Comparison of ENCODE assay signal across 8 cellular contexts in the genomic region with DNA sequence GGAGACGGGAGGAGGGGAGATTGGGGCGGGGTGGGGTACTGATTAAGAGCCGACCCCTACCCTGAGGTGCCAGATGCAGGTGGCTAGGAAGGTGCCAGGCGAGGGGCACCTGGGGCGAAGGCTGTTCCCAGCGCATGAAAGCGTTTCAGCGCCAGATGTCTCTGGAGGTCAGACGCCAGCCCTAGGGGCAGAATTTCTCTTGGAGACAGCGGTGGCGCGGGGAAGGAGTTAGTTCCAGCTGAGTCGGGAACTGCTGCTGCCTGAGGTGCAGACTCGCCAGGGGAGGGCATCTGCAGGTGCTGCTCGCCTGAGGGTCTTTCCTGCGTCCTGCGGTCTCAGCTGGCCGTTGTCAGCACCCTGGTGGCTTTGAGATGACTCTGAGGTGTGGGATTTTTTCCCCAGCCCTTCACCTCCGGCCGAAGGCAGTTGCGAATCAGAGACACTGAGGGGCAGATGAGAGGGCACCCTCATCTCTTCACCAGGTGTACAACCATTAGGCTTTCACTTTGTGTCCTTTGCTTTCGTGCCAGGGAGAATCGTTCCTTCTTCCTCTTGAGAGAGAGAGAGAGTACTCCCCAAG. TPM values are rescaled to one million over a fixed set of nuclear protein-coding genes. Genes with fewer than 3 reads are reported as not detected.
DNase-seq lines count a peak whose midpoint lies in the region; ATAC-seq, FAIRE-seq and TF ChIP-seq lines count a peak whose summit lies in the region.

No MANE protein-coding gene starts in this region.

- H2AFZ ChIP-seq in HepG2 (ENCODE audit: low read length), result no peak overlapping the region

- H3K79me2 ChIP-seq in HepG2 (ENCODE audit: insufficient read depth, low read length), result no peaks in the 10 kb centered on the region

- TF ChIP-seq RAD21 in Ishikawa (IDR thresholded peaks at IDR 0.05; ENCODE audit: low read depth) (peak; percentile 3; the same call in 1 of the 2 replicates), HepG2 (CRISPR knock-in tag; IDR thresholded peaks at IDR 0.05) (no peak)

- TF ChIP-seq CTCF in chondrocyte (IDR thresholded peaks at IDR 0.05), result peak; percentile 31
- TF ChIP-seq CTCF in HepG2 (CRISPR knock-in tag; IDR thresholded peaks at IDR 0.05), result 0 out of 2 replicates have a peak, but pooled peaks have one; percentile 15

- no peak for TF ChIP-seq POLR2A in HepG2 (IDR thresholded peaks at IDR 0.05; ENCODE audit: insufficient read depth in 1 of 2, low read depth in 2 of 2, low read length in 2 of 2)

- H3K4me1 ChIP-seq in HepG2 (ENCODE audit: insufficient read depth, low read length), result peaks cover 71% of the 10 kb centered on the region

- WGBS in HepG2 (ENCODE audit: low lambda C conversion rate), result 3% methylated on average over 7 of the region's 23 CpGs

- FAIRE-seq in HepG2 (lab: Jason Lieb, UNC), result no peak

- H3K4me1 Mint-ChIP-seq in chondrocyte (ENCODE audit: low read depth), result peaks cover 27% of the 10 kb centered on the region
- H3K4me1 Mint-ChIP-seq in stimulated activated effector memory CD8-positive, alpha-beta T cell treated with anti-CD3 and anti-CD28 coated beads, Interleukin-12 subunit alpha, Interleukin-12 subunit beta, amount 100 ng/mL, for 72 hours, result peaks cover 29% of the 10 kb centered on the region

- H3K9ac ChIP-seq in HepG2 (ENCODE audit: insufficient read depth, low read depth, low read length), result peak overlapping the region; percentile 50; the same call in 1 of the 2 replicates

- no peak overlapping the region for H3K27ac ChIP-seq in HepG2 (ENCODE audit: extremely low read length, insufficient read depth, low read length)

- TF ChIP-seq EP300 in Ishikawa (IDR thresholded peaks at IDR 0.05; ENCODE audit: borderline replicate concordance) (peak; percentile 6; the same call in 1 of the 2 replicates), HepG2 (IDR thresholded peaks at IDR 0.05; ENCODE audit: low read depth in 2 of 2, low read length in 2 of 2) (no peak), HepG2 (CRISPR knock-in tag; IDR thresholded peaks at IDR 0.05; ENCODE audit: borderline replicate concordance) (no peak)

- H3K4me2 ChIP-seq in HepG2 (ENCODE audit: low read depth, low read length), result peak overlapping the region; percentile 91

- no peaks in the 10 kb centered on the region for H4K20me1 ChIP-seq in HepG2 (ENCODE audit: insufficient read depth, low read length)

- peak overlapping the region; percentile 66 to 80 (median 71) for H3K4me3 ChIP-seq in HepG2 (replicated peaks in 1 of 3; ENCODE audit: insufficient read depth in 1 of 3, low read depth in 2 of 3, low read length in 3 of 3)

- peak overlapping the region; percentile 67 for H3K4me3 Mint-ChIP-seq in chondrocyte (ENCODE audit: unreplicated experiment)
- peak overlapping the region; percentile 74 for H3K4me3 Mint-ChIP-seq in stimulated activated effector memory CD8-positive, alpha-beta T cell treated with anti-CD3 and anti-CD28 coated beads, Interleukin-12 subunit alpha, Interleukin-12 subunit beta, amount 100 ng/mL, for 72 hours

- intact Hi-C loops in HepG2 (cut with micrococcal nuclease; ENCODE audit: unreplicated experiment), result no loop called here

- peaks cover 4% of the 10 kb centered on the region for H3K27me3 Mint-ChIP-seq in chondrocyte (ENCODE audit: low read depth)

- no peaks in the 10 kb centered on the region for H3K9me3 ChIP-seq in HepG2 (ENCODE audit: low read length)

- no peaks in the 10 kb centered on the region for H3K9me3 Mint-ChIP-seq in chondrocyte (ENCODE audit: low read depth)
- H3K9me3 Mint-ChIP-seq in stimulated activated effector memory CD8-positive, alpha-beta T cell treated with anti-CD3 and anti-CD28 coated beads, Interleukin-12 subunit alpha, Interleukin-12 subunit beta, amount 100 ng/mL, for 72 hours, result no peaks in the 10 kb centered on the region

- ATAC-seq in HepG2, result peak; percentile 19
- ATAC-seq in stimulated activated effector memory CD8-positive, alpha-beta T cell treated with anti-CD3 and anti-CD28 coated beads, Interleukin-12 subunit alpha, Interleukin-12 subunit beta, amount 100 ng/mL, for 72 hours, result peak; percentile 35

- DNase-seq in activated T-cell treated with anti-CD3 and anti-CD28 coated beads for 4 hours, result peak; percentile 11
- no peak for DNase-seq in activated T-cell treated with anti-CD3 and anti-CD28 coated beads, Interleukin-2, amount 50 U/mL, for 1 hour
- peak; percentile 38 for DNase-seq in SW480 (ENCODE audit: low spot score)
- no peak for DNase-seq in chondrocyte (ENCODE audit: low spot score)
- DNase-seq in HepG2 (ENCODE audit: low spot score), result no peak
- no peak for DNase-seq in stimulated activated effector memory CD8-positive, alpha-beta T cell treated with anti-CD3 and anti-CD28 coated beads, Interleukin-12 subunit alpha, Interleukin-12 subunit beta, amount 100 ng/mL, for 72 hours (ENCODE audit: low spot score in 2 of 2)
- no peak for DNase-seq in GM19240 (ENCODE audit: insufficient read length, low spot score)

- no peaks in the 10 kb centered on the region for H3K36me3 Mint-ChIP-seq in chondrocyte (ENCODE audit: low read depth)
- H3K36me3 Mint-ChIP-seq in stimulated activated effector memory CD8-positive, alpha-beta T cell treated with anti-CD3 and anti-CD28 coated beads, Interleukin-12 subunit alpha, Interleukin-12 subunit beta, amount 100 ng/mL, for 72 hours, result no peaks in the 10 kb centered on the region

- no peaks in the 10 kb centered on the region for H3K36me3 ChIP-seq in HepG2 (replicated peaks in 1 of 2; ENCODE audit: control insufficient read depth in 1 of 2, insufficient read depth in 2 of 2, low read length in 2 of 2)

- no peak overlapping the region for H3K27ac Mint-ChIP-seq in chondrocyte (ENCODE audit: unreplicated experiment)
- H3K27ac Mint-ChIP-seq in stimulated activated effector memory CD8-positive, alpha-beta T cell treated with anti-CD3 and anti-CD28 coated beads, Interleukin-12 subunit alpha, Interleukin-12 subunit beta, amount 100 ng/mL, for 72 hours, result peak overlapping the region; percentile 17

- in situ Hi-C loops in HepG2 (cut with HindIII; ENCODE audit: extremely low pct_ligation_motif_present, low pct_unique_long_range_greater_than_20kb), result no loop called here

- CTCF ChIA-PET in HepG2 (lab: Yijun Ruan, JAX; ENCODE audit: low intra/inter-chr PET ratio, low total read pairs), result no interaction called here

- POLR2A ChIA-PET in HepG2 (lab: Yijun Ruan, JAX), result interaction anchor here (0.9 to 2.1 kb wide), 6 partner anchors 17 to 397 kb away, joined by 3 to 13 read pairs (median 4); a partner anchor contains a TSS

- H3K27me3 ChIP-seq in HepG2 (ENCODE audit: control insufficient read depth in 1 of 2, insufficient read depth in 2 of 2, low read length in 2 of 2), result peaks cover 0 to 16% of the 10 kb centered on the region in 2 experiments; a peak in 2 of 5 replicates

- no TSS peak for BruUV-seq in HepG2 (replicated peaks; lab: Mats Ljungman, UMichigan)

RNA-seq across cellular contexts. Expression of a gene that starts 0.5 kb away (rescaled TPM):
- total RNA-seq in chondrocyte (0.95 to 1.2 TPM (median 1.0 TPM) in 3 replicates), HepG2 (2016; rRNA removed; fragmentation: Illumina TruSeq; extraction: Trizol) (0.24 and 0.75 TPM in 2 replicates)
- 0.20 and 0.88 TPM in 2 replicates for total RNA-seq in HepG2 (2016; cell fraction: cytosol; rRNA removed; fragmentation: Illumina TruSeq; extraction: Trizol; ENCODE audit: low read depth)
- 0.10 and 0.67 TPM in 2 replicates for total RNA-seq in HepG2 (2016; cell fraction: insoluble cytoplasmic fraction; rRNA removed; fragmentation: Illumina TruSeq; extraction: Trizol)
- total RNA-seq in HepG2 (2016; cell fraction: membrane; rRNA removed; fragmentation: Illumina TruSeq; extraction: Trizol), result 0.19 and 0.28 TPM in 2 replicates
- total RNA-seq in HepG2 (2016; cell fraction: nucleus; rRNA removed; fragmentation: Illumina TruSeq; extraction: Trizol), result 1.3 and 1.6 TPM in 2 replicates
- polyA plus RNA-seq in HepG2 (2011; rRNA removed), result 0.81 and 1.1 TPM in 2 replicates
- 0.18 and 0.21 TPM in 2 replicates for polyA plus RNA-seq in HepG2 (2011; cell fraction: cytosol; rRNA removed)
- 3.8 TPM in 2 replicates for polyA plus RNA-seq in HepG2 (2011; cell fraction: nucleus; rRNA removed)
- polyA plus RNA-seq in HepG2 (2012), result 1.7 and 3.2 TPM in 2 replicates
- polyA plus RNA-seq in HepG2 (2016; cell fraction: cytosol; fragmentation: Illumina TruSeq; extraction: Trizol; ENCODE audit: low read depth), result 0.03 TPM in 1 of 2 replicates, not detected in the other
- polyA plus RNA-seq in HepG2 (2016; cell fraction: insoluble cytoplasmic fraction; fragmentation: Illumina TruSeq; extraction: Trizol; ENCODE audit: low read depth), result 0.27 and 0.43 TPM in 2 replicates
- polyA plus RNA-seq in HepG2 (2016; cell fraction: membrane; fragmentation: Illumina TruSeq; extraction: Trizol; ENCODE audit: low read depth), result 0.03 and 0.10 TPM in 2 replicates
- polyA plus RNA-seq in HepG2 (2016; cell fraction: nucleus; fragmentation: Illumina TruSeq; extraction: Trizol; ENCODE audit: insufficient read depth, low read depth), result 2.3 and 2.8 TPM in 2 replicates
- polyA minus RNA-seq in HepG2 (2011; rRNA and poly(A)+ RNA removed; ENCODE audit: low replicate concordance), result 0.63 and 2.7 TPM in 2 replicates
- polyA minus RNA-seq in HepG2 (2011; cell fraction: cytosol; rRNA and poly(A)+ RNA removed), result 0.70 TPM in 1 of 2 replicates, not detected in the other
- polyA minus RNA-seq in HepG2 (2011; cell fraction: nucleus; rRNA and poly(A)+ RNA removed), result 2.7 and 3.9 TPM in 2 replicates

RNA-seq across cellular contexts. Expression of a gene that starts 28.4 kb away (rescaled TPM):
- total RNA-seq in chondrocyte (15.2 to 33.0 TPM (median 30.5 TPM) in 3 replicates), HepG2 (2016; rRNA removed; fragmentation: Illumina TruSeq; extraction: Trizol) (7.3 and 7.7 TPM in 2 replicates)
- total RNA-seq in HepG2 (2016; cell fraction: cytosol; rRNA removed; fragmentation: Illumina TruSeq; extraction: Trizol; ENCODE audit: low read depth), result 0.51 and 1.2 TPM in 2 replicates
- 6.6 and 6.9 TPM in 2 replicates for total RNA-seq in HepG2 (2016; cell fraction: insoluble cytoplasmic fraction; rRNA removed; fragmentation: Illumina TruSeq; extraction: Trizol)
- 2.6 and 3.1 TPM in 2 replicates for total RNA-seq in HepG2 (2016; cell fraction: membrane; rRNA removed; fragmentation: Illumina TruSeq; extraction: Trizol)
- total RNA-seq in HepG2 (2016; cell fraction: nucleus; rRNA removed; fragmentation: Illumina TruSeq; extraction: Trizol), result 5.0 and 5.2 TPM in 2 replicates
- polyA plus RNA-seq in HepG2 (2011; rRNA removed), result 6.4 and 6.7 TPM in 2 replicates
- polyA plus RNA-seq in HepG2 (2011; cell fraction: cytosol; rRNA removed), result 4.2 and 5.5 TPM in 2 replicates
- 6.5 and 8.6 TPM in 2 replicates for polyA plus RNA-seq in HepG2 (2011; cell fraction: nucleus; rRNA removed)
- 5.2 and 6.2 TPM in 2 replicates for polyA plus RNA-seq in HepG2 (2012)
- polyA plus RNA-seq in HepG2 (2016; cell fraction: cytosol; fragmentation: Illumina TruSeq; extraction: Trizol; ENCODE audit: low read depth), result 0.33 and 0.35 TPM in 2 replicates
- polyA plus RNA-seq in HepG2 (2016; cell fraction: insoluble cytoplasmic fraction; fragmentation: Illumina TruSeq; extraction: Trizol; ENCODE audit: low read depth), result 5.0 and 5.6 TPM in 2 replicates
- 1.1 TPM in 2 replicates for polyA plus RNA-seq in HepG2 (2016; cell fraction: membrane; fragmentation: Illumina TruSeq; extraction: Trizol; ENCODE audit: low read depth)
- 7.7 and 10.7 TPM in 2 replicates for polyA plus RNA-seq in HepG2 (2016; cell fraction: nucleus; fragmentation: Illumina TruSeq; extraction: Trizol; ENCODE audit: insufficient read depth, low read depth)
- 6.3 and 18.3 TPM in 2 replicates for polyA minus RNA-seq in HepG2 (2011; rRNA and poly(A)+ RNA removed; ENCODE audit: low replicate concordance)
- polyA minus RNA-seq in HepG2 (2011; cell fraction: cytosol; rRNA and poly(A)+ RNA removed), result 3.2 and 3.9 TPM in 2 replicates
- polyA minus RNA-seq in HepG2 (2011; cell fraction: nucleus; rRNA and poly(A)+ RNA removed), result 6.3 and 7.5 TPM in 2 replicates

RNA-seq across cellular contexts. Expression of a gene that starts 52.4 kb away (rescaled TPM):
- total RNA-seq in chondrocyte (61.7 to 79.7 TPM (median 65.0 TPM) in 3 replicates), HepG2 (2016; rRNA removed; fragmentation: Illumina TruSeq; extraction: Trizol) (15.3 and 17.1 TPM in 2 replicates)
- 3.4 and 3.9 TPM in 2 replicates for total RNA-seq in HepG2 (2016; cell fraction: cytosol; rRNA removed; fragmentation: Illumina TruSeq; extraction: Trizol; ENCODE audit: low read depth)
- 14.3 and 16.4 TPM in 2 replicates for total RNA-seq in HepG2 (2016; cell fraction: insoluble cytoplasmic fraction; rRNA removed; fragmentation: Illumina TruSeq; extraction: Trizol)
- total RNA-seq in HepG2 (2016; cell fraction: membrane; rRNA removed; fragmentation: Illumina TruSeq; extraction: Trizol), result 7.3 and 9.4 TPM in 2 replicates
- total RNA-seq in HepG2 (2016; cell fraction: nucleus; rRNA removed; fragmentation: Illumina TruSeq; extraction: Trizol), result 26.6 and 27.0 TPM in 2 replicates
- 45.6 and 46.9 TPM in 2 replicates for polyA plus RNA-seq in HepG2 (2011; rRNA removed)
- 14.1 and 15.0 TPM in 2 replicates for polyA plus RNA-seq in HepG2 (2011; cell fraction: cytosol; rRNA removed)
- 85.3 and 95.0 TPM in 2 replicates for polyA plus RNA-seq in HepG2 (2011; cell fraction: nucleus; rRNA removed)
- polyA plus RNA-seq in HepG2 (2012), result 22.9 and 30.0 TPM in 2 replicates
- polyA plus RNA-seq in HepG2 (2016; cell fraction: cytosol; fragmentation: Illumina TruSeq; extraction: Trizol; ENCODE audit: low read depth), result 0.70 and 1.2 TPM in 2 replicates
- 18.4 and 20.8 TPM in 2 replicates for polyA plus RNA-seq in HepG2 (2016; cell fraction: insoluble cytoplasmic fraction; fragmentation: Illumina TruSeq; extraction: Trizol; ENCODE audit: low read depth)
- polyA plus RNA-seq in HepG2 (2016; cell fraction: membrane; fragmentation: Illumina TruSeq; extraction: Trizol; ENCODE audit: low read depth), result 2.7 and 2.9 TPM in 2 replicates
- 55.5 and 69.5 TPM in 2 replicates for polyA plus RNA-seq in HepG2 (2016; cell fraction: nucleus; fragmentation: Illumina TruSeq; extraction: Trizol; ENCODE audit: insufficient read depth, low read depth)
- polyA minus RNA-seq in HepG2 (2011; rRNA and poly(A)+ RNA removed; ENCODE audit: low replicate concordance), result 103 and 173 TPM in 2 replicates
- polyA minus RNA-seq in HepG2 (2011; cell fraction: cytosol; rRNA and poly(A)+ RNA removed), result 25.2 and 28.6 TPM in 2 replicates
- 80.1 and 101 TPM in 2 replicates for polyA minus RNA-seq in HepG2 (2011; cell fraction: nucleus; rRNA and poly(A)+ RNA removed)

Comparison
In these comparisons a context has a peak if more than half of its experiments do, and no peak if none do; other contexts are left out.
1. DNase-seq: peak in activated T-cell treated with anti-CD3 and anti-CD28 coated beads for 4 hours (single experiment) and SW480 (single experiment); none in activated T-cell treated with anti-CD3 and anti-CD28 coated beads, Interleukin-2, amount 50 U/mL, for 1 hour (single experiment), chondrocyte (single experiment), HepG2 (single experiment), stimulated activated effector memory CD8-positive, alpha-beta T cell treated with anti-CD3 and anti-CD28 coated beads, Interleukin-12 subunit alpha, Interleukin-12 subunit beta, amount 100 ng/mL, for 72 hours (0 of 2) and GM19240 (single experiment).